8 cellular contexts compared by ENCODE assay signal in the genomic region with DNA sequence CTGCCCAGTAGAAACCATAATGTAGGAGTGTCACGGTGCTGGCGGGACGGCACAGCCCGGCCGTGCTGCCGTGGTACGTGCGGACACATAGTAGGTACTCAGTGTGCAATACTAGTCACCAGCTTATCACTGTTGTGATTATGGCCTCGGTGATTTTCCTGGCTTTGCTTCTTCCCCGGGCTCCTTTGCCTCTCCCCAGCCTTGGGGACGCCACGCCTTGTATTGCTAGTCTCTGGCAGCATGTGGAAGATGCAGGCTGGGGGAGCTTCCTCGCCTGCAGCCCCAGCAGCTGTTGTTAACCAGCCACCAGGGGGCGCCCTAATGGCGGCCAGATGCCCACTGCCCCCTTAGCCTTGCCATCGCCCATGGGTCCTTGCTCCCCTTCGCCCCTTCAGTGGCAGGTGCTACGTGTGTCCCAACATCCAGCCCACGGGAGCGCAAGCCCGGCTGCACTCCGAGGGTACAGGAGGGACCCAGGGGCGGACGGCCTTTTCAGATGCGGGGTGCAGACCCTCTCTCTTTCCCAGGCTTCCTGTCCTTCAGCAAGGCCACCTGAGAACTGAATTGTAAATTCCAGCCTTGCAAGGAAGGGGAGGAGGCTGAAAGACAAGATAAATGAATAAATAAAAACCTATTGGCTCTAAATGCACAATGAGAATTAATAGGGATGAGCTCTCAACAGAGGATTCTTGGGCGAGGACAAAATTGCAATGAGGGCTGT. TPM values are rescaled to one million over a fixed set of nuclear protein-coding genes. Genes with fewer than 3 reads are reported as not detected.
A peak's percentile ranks its signal among the peaks of the same experiment; 100 is the strongest.
DNase-seq lines count a peak whose midpoint lies in the region; ATAC-seq and TF ChIP-seq lines count a peak whose summit lies in the region.

No MANE protein-coding gene starts in this region.

- peaks cover 23% of the 10 kb centered on the region for H3K4me1 Mint-ChIP-seq in central memory CD8-positive, alpha-beta T cell
- peaks cover 30% of the 10 kb centered on the region for H3K4me1 Mint-ChIP-seq in stimulated activated effector memory CD8-positive, alpha-beta T cell treated with anti-CD3 and anti-CD28 coated beads, Interleukin-12 subunit alpha, Interleukin-12 subunit beta, amount 100 ng/mL, for 72 hours

- H3K4me3 Mint-ChIP-seq in central memory CD8-positive, alpha-beta T cell, result no peak overlapping the region
- no peak overlapping the region for H3K4me3 Mint-ChIP-seq in stimulated activated effector memory CD8-positive, alpha-beta T cell treated with anti-CD3 and anti-CD28 coated beads, Interleukin-12 subunit alpha, Interleukin-12 subunit beta, amount 100 ng/mL, for 72 hours

- no peaks in the 10 kb centered on the region for H3K36me3 Mint-ChIP-seq in central memory CD8-positive, alpha-beta T cell (ENCODE audit: insufficient read depth)
- peaks cover 6% of the 10 kb centered on the region for H3K36me3 Mint-ChIP-seq in stimulated activated effector memory CD8-positive, alpha-beta T cell treated with anti-CD3 and anti-CD28 coated beads, Interleukin-12 subunit alpha, Interleukin-12 subunit beta, amount 100 ng/mL, for 72 hours

- no peak overlapping the region for H3K4me3 ChIP-seq in lower lobe of right lung

- no peaks in the 10 kb centered on the region for H3K9me3 Mint-ChIP-seq in central memory CD8-positive, alpha-beta T cell
- H3K9me3 Mint-ChIP-seq in stimulated activated effector memory CD8-positive, alpha-beta T cell treated with anti-CD3 and anti-CD28 coated beads, Interleukin-12 subunit alpha, Interleukin-12 subunit beta, amount 100 ng/mL, for 72 hours, result no peaks in the 10 kb centered on the region

- peaks cover 7% of the 10 kb centered on the region for H3K4me1 ChIP-seq in lower lobe of right lung

- peaks cover 35% of the 10 kb centered on the region for H3K27me3 Mint-ChIP-seq in central memory CD8-positive, alpha-beta T cell

- peak; percentile 67 for DNase-seq in NCI-H1436 (lab: John Stamatoyannopoulos, UW)
- DNase-seq in NCI-H1436 treated with DMSO at 0.1 percent for 48 hours (lab: John Stamatoyannopoulos, UW), result no peak
- peak; percentile 55 for DNase-seq in NCI-H2171 treated with DMSO at 0.1 percent for 48 hours (lab: John Stamatoyannopoulos, UW)
- DNase-seq in activated CD4-positive, alpha-beta T cell treated with anti-CD3 and anti-CD28 coated beads for 24 hours (ENCODE audit: low read depth in 2 of 2), result peak; percentile 42 to 43
- DNase-seq in central memory CD8-positive, alpha-beta T cell (ENCODE audit: low spot score in 2 of 2), result peak; percentile 26 to 43
- DNase-seq in lower lobe of right lung, result peak; percentile 74
- peak; percentile 61 to 78 for DNase-seq in stimulated activated effector memory CD8-positive, alpha-beta T cell treated with anti-CD3 and anti-CD28 coated beads, Interleukin-12 subunit alpha, Interleukin-12 subunit beta, amount 100 ng/mL, for 72 hours (ENCODE audit: low spot score in 2 of 2)

- H3K27ac ChIP-seq in lower lobe of right lung, result no peak overlapping the region

- intact Hi-C loops in lower lobe of right lung (cut with DNase I), result no loop called here

- H3K36me3 ChIP-seq in lower lobe of right lung, result no peaks in the 10 kb centered on the region

- H3K27ac Mint-ChIP-seq in central memory CD8-positive, alpha-beta T cell (ENCODE audit: low read depth), result no peak overlapping the region
- H3K27ac Mint-ChIP-seq in stimulated activated effector memory CD8-positive, alpha-beta T cell treated with anti-CD3 and anti-CD28 coated beads, Interleukin-12 subunit alpha, Interleukin-12 subunit beta, amount 100 ng/mL, for 72 hours, result no peak overlapping the region

- ATAC-seq in central memory CD8-positive, alpha-beta T cell (replicated peaks; ENCODE audit: extremely low read depth, poor library complexity, severe bottlenecking), result no peak
- ATAC-seq in lower lobe of right lung, result peak; percentile 69 to 75
- peak; percentile 78 for ATAC-seq in stimulated activated effector memory CD8-positive, alpha-beta T cell treated with anti-CD3 and anti-CD28 coated beads, Interleukin-12 subunit alpha, Interleukin-12 subunit beta, amount 100 ng/mL, for 72 hours
- no peak for ATAC-seq in GM21515 (IDR thresholded peaks at IDR 0.05; ENCODE audit: unreplicated experiment)

- H3K9me3 ChIP-seq in lower lobe of right lung, result no peaks in the 10 kb centered on the region

- TF ChIP-seq CTCF in lower lobe of right lung (IDR thresholded peaks at IDR 0.05), result peak; percentile 89

- peaks cover 50% of the 10 kb centered on the region for H3K27me3 ChIP-seq in lower lobe of right lung (ENCODE audit: low read depth)

RNA-seq across cellular contexts. Expression of a gene that starts 8.0 kb away (rescaled TPM):
- total RNA-seq in lower lobe of right lung, result 5.0 TPM

Comparison
In these comparisons a context has a peak if more than half of its experiments do, and no peak if none do; other contexts are left out.
1. ATAC-seq: peak in lower lobe of right lung (2 of 2) and stimulated activated effector memory CD8-positive, alpha-beta T cell treated with anti-CD3 and anti-CD28 coated beads, Interleukin-12 subunit alpha, Interleukin-12 subunit beta, amount 100 ng/mL, for 72 hours (single experiment); none in central memory CD8-positive, alpha-beta T cell (single experiment) and GM21515 (single experiment).